In the genomic region with DNA sequence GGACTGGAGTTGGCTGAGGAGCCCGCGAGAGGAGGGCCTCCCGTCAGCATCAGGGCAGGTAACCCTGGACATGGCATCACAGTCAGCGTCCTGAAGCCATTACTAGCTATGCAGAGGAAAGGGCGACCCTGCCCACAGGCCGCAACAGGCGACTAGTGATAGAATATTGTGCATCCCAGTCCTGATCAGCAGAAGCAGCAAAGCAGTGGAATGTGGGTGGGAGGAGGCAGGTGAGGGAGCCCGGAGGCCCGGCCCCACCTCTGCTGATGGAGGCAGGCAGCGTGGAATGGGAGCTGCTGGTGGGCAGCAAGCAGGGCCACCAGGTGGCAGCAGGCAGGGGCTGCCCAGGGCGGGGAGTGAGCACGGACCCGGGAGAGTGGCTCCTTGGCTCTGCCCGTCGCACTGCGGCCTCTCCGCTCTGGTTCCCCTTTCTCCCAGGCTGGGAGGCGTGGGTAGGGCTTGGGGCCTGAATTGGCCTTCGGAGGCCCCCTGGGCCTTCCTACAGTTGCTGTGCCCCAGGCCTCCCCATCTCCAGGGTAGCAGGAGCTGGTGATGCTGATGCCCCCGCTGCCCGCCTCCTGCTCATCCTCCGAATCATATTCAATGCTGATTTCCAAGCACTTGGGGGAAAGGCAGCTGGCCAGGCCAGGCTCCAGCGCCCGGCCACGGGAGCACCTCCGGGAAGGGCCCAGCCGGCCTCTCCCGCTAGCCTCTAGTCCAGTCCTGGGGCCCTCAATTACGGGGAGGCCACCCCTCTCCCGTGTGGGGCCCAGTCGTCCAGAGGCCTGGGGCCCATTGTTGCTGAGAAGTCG, we compare ENCODE assay signal across 13 cellular contexts. TPM values are rescaled to one million over a fixed set of nuclear protein-coding genes. Genes with fewer than 3 reads are reported as not detected.
DNase-seq lines count a peak whose midpoint lies in the region; ATAC-seq and TF ChIP-seq lines count a peak whose summit lies in the region.
"Had no signal": no experiment of that assay in that cellular context is flagged by ENCODE, and none has a peak within 500 bp of the region (broad histone marks: within the 10 kb centered on the region; RNA-seq: fewer than 3 reads in every experiment).

No MANE protein-coding gene starts in this region.

- H3K9me3 Mint-ChIP-seq in natural killer cell: no peaks in the 10 kb centered on the region
- H3K9me3 Mint-ChIP-seq: brain had no signal

- H3K27ac Mint-ChIP-seq in natural killer cell: no peak overlapping the region
- H3K27ac Mint-ChIP-seq: B cell, brain had no signal

- peaks cover 0 to 10% of the 10 kb centered on the region in 2 donors for H3K4me1 Mint-ChIP-seq in natural killer cell

- H4K20me1 ChIP-seq in PC-9 (ENCODE audit: insufficient read depth): no peaks in the 10 kb centered on the region; the same call in 1 of the 2 replicates

- H3K36me3 Mint-ChIP-seq in natural killer cell: no peaks in the 10 kb centered on the region
- H3K36me3 Mint-ChIP-seq: brain had no signal

- POLR2A ChIA-PET in PC-9 (lab: Charles Lee; ENCODE audit: unreplicated experiment): no interaction called here

- H3K9me3 ChIP-seq in PC-9 (ENCODE audit: insufficient read depth, low read depth) (no peaks in the 10 kb centered on the region), cardiac muscle cell (ENCODE audit: low read depth) (no peaks in the 10 kb centered on the region)
- H3K9me3 ChIP-seq: upper lobe of left lung had no signal

- no peaks in the 10 kb centered on the region for H3K79me2 ChIP-seq in PC-9 (ENCODE audit: low read depth)

- intact Hi-C loops in PC-9 (cut with micrococcal nuclease; ENCODE audit: unreplicated experiment): no loop called here
- intact Hi-C loops in natural killer cell (cut with micrococcal nuclease): no loop called here

- H3K27ac ChIP-seq in PC-9 (no peak overlapping the region), cardiac muscle cell (no peak overlapping the region)
- H3K27ac ChIP-seq: upper lobe of left lung had no signal

- H3K27me3 ChIP-seq in PC-9 (ENCODE audit: insufficient read depth, low read depth) (peaks cover 95% of the 10 kb centered on the region), cardiac muscle cell (no peaks in the 10 kb centered on the region)
- H3K27me3 ChIP-seq: upper lobe of left lung had no signal

- H3K4me3 ChIP-seq in PC-9: no peak overlapping the region
- H3K4me3 ChIP-seq in cardiac muscle cell: no peak overlapping the region
- H3K4me3 ChIP-seq: upper lobe of left lung had no signal

- H3K36me3 ChIP-seq in PC-9 (ENCODE audit: low read depth): no peaks in the 10 kb centered on the region
- no peaks in the 10 kb centered on the region for H3K36me3 ChIP-seq in cardiac muscle cell
- H3K36me3 ChIP-seq: upper lobe of left lung had no signal

- H3K4me3 Mint-ChIP-seq in natural killer cell: no peak overlapping the region
- H3K4me3 Mint-ChIP-seq: B cell, brain had no signal

- H3K4me1 ChIP-seq in PC-9 (replicated peaks; ENCODE audit: insufficient read depth): no peaks in the 10 kb centered on the region
- H3K4me1 ChIP-seq in cardiac muscle cell (ENCODE audit: low read depth): no peaks in the 10 kb centered on the region
- H3K4me1 ChIP-seq: upper lobe of left lung had no signal

- no peaks in the 10 kb centered on the region for H3K9me2 ChIP-seq in PC-9 (ENCODE audit: insufficient read depth)

- BruUV-seq in PC-9 (replicated peaks; lab: Mats Ljungman, UMichigan): no TSS peak

- TF ChIP-seq CTCF in PC-9 (conservative IDR thresholded peaks at IDR 0.05) (peak; percentile 43), cardiac muscle cell (IDR thresholded peaks at IDR 0.05; ENCODE audit: low read depth, low read length) (peak; percentile 32), natural killer cell (IDR thresholded peaks at IDR 0.05) (no peak)

- no peak overlapping the region for H2AFZ ChIP-seq in PC-9

- H3K27me3 Mint-ChIP-seq in natural killer cell (ENCODE audit: low read depth in 2 of 2): no peaks in the 10 kb centered on the region
- H3K27me3 Mint-ChIP-seq: B cell, brain had no signal

- no peaks in the 10 kb centered on the region for H3F3A ChIP-seq in PC-9 (ENCODE audit: insufficient read depth, low read depth)

- ATAC-seq in natural killer cell: no peak

- no peak overlapping the region for H3K4me2 ChIP-seq in PC-9

- CTCF ChIA-PET in PC-9 (lab: Charles Lee): interaction anchor here (0.6 kb wide), 1 partner anchor 312 kb away, joined by 5 read pairs; no protein-coding TSS in a partner anchor

- DNase-seq in NCI-H82 (lab: John Stamatoyannopoulos, UW) (peak; percentile 48), NCI-H82 treated with DMSO at 0.1 percent for 48 hours (lab: John Stamatoyannopoulos, UW; ENCODE audit: unreplicated experiment) (no peak), PC-9 (no peak), cardiac muscle cell (ENCODE audit: low read depth in 1 of 2, low spot score in 1 of 2) (peak; percentile 16 to 20), retina (no peak), NCI-H524 treated with DMSO at 0.1 percent for 48 hours (lab: John Stamatoyannopoulos, UW) (no peak), natural killer cell (no peak)
- peak; percentile 21 for DNase-seq in stimulated activated CD8-positive, alpha-beta memory T cell treated with anti-CD3 and anti-CD28 coated beads, Interleukin-4, amount 100 ng/mL, for 48 hours
- DNase-seq: activated CD4-positive, CD25-positive, alpha-beta regulatory T cell treated with anti-CD3 and anti-CD28 coated beads, Interleukin-2, amount 50 U/mL, for 72 hours; NCI-H345 had no signal

RNA-seq across cellular contexts. Expression of gene TSPOAP1, which starts 20.2 kb away (rescaled TPM):
- total RNA-seq in PC-9 (2021): 0.15 and 0.18 TPM in 2 replicates
- 45.1 and 92.1 TPM in 2 replicates for total RNA-seq in cardiac muscle cell
- 77.5 and 85.3 TPM in 2 replicates for polyA plus RNA-seq in cardiac muscle cell
- total RNA-seq in natural killer cell: 100 to 1,000 TPM; 176 to 282 (median 246) TPM

RNA-seq across cellular contexts. Expression of gene MPO, which starts 27.6 kb away (rescaled TPM):
- total RNA-seq in PC-9 (2021): not detected in 2 replicates
- total RNA-seq in cardiac muscle cell: not detected in 2 replicates
- polyA plus RNA-seq in cardiac muscle cell: not detected in 2 replicates
- total RNA-seq in natural killer cell: 1 to 10 TPM in 2 of 3 donors, not detected in 1; 1.8 to 1.9 TPM
- total RNA-seq: B cell had no signal

RNA-seq across cellular contexts. Expression of gene SUPT4H1, which starts 43.6 kb away (rescaled TPM):
- total RNA-seq in PC-9 (2021) (72.2 and 74.8 TPM in 2 replicates), cardiac muscle cell (94.6 and 152 TPM in 2 replicates), natural killer cell (10 to 100 TPM; 55.9 to 68.3 (median 68.1) TPM)
- polyA plus RNA-seq in cardiac muscle cell: 97.9 and 102 TPM in 2 replicates

Comparison
In these comparisons a context has a peak if more than half of its experiments do, and no peak if none do; other contexts are left out.
1. DNase-seq: peak in NCI-H82 (single experiment), cardiac muscle cell (2 of 2) and stimulated activated CD8-positive, alpha-beta memory T cell treated with anti-CD3 and anti-CD28 coated beads, Interleukin-4, amount 100 ng/mL, for 48 hours (single experiment); none in NCI-H82 treated with DMSO at 0.1 percent for 48 hours (single experiment), PC-9 (0 of 2), retina (single experiment), NCI-H524 treated with DMSO at 0.1 percent for 48 hours (single experiment) and natural killer cell (single experiment).
2. RNA of gene TSPOAP1, which starts 20.2 kb away (total RNA-seq): 176 to 282 TPM in natural killer cell and 45.1 to 92.1 TPM in cardiac muscle cell; 0.15 to 0.18 TPM in PC-9; every median in the first group is over 10 times any median in the second.